Comparison of ENCODE assay signal across 1 cellular context in genomic region chrX:107716816-107717700, GRCh38.
TF ChIP-seq lines count a peak whose summit lies in the region.

No MANE protein-coding gene starts in this region.

TF ChIP-seq in GM12878, 131 proteins besides CTCF, POLR2A, EP300 and RAD21 (continued from another document and continues in another):
- TF ChIP-seq RELB (IDR thresholded peaks at IDR 0.05; ENCODE audit: low read depth) (peak; percentile 38; the same call in 1 of the 2 replicates), SMAD5 (IDR thresholded peaks at IDR 0.05; ENCODE audit: low read depth) (peak; percentile 82; the same call in 1 of the 2 replicates), SKIL (IDR thresholded peaks at IDR 0.05; ENCODE audit: low read depth, poor library complexity, severe bottlenecking) (peak; percentile 67), E2F8 (IDR thresholded peaks at IDR 0.05; ENCODE audit: low read depth, partially characterized antibody) (peak; percentile 43), HDAC6 (IDR thresholded peaks at IDR 0.05; ENCODE audit: unreplicated experiment) (peak; percentile 69), PKNOX1 (IDR thresholded peaks at IDR 0.05) (peak; percentile 42; the same call in 1 of the 2 replicates), ATF7 (IDR thresholded peaks at IDR 0.05; ENCODE audit: low read depth) (peak; percentile 52; the same call in 1 of the 2 replicates), PML (IDR thresholded peaks at IDR 0.05; ENCODE audit: low read length) (peak; percentile 77; the same call in 1 of the 2 replicates), BHLHE40 (IDR thresholded peaks at IDR 0.05; ENCODE audit: borderline replicate concordance in 1 of 2, low read depth in 2 of 2, low read length in 1 of 2) (peak; percentile 47 to 50; a peak in 2 of 4 replicates), TCF3 (IDR thresholded peaks at IDR 0.05; ENCODE audit: borderline replicate concordance, insufficient read depth, low read depth, low read length) (peak; percentile 91), REST (IDR thresholded peaks at IDR 0.05; ENCODE audit: low read depth, low read length) (0 out of 2 replicates have a peak, but pooled peaks have one; percentile 23), PBX3 (IDR thresholded peaks at IDR 0.05; ENCODE audit: insufficient replicate concordance, low read depth, low read length) (peak; percentile 51), BACH1 (IDR thresholded peaks at IDR 0.05; ENCODE audit: borderline replicate concordance) (peak; percentile 64), YY1 (IDR thresholded peaks at IDR 0.05; ENCODE audit: low read depth, low read length) (peak; percentile 63), MEF2B (IDR thresholded peaks at IDR 0.05; ENCODE audit: partially characterized antibody, poor library complexity, severe bottlenecking) (peak; percentile 74), CREB1 (IDR thresholded peaks at IDR 0.05; ENCODE audit: low read depth) (peak; percentile 98), RELA (IDR thresholded peaks at IDR 0.05; ENCODE audit: borderline replicate concordance, partially characterized antibody) (peak; percentile 64), E2F4 (IDR thresholded peaks at IDR 0.05; ENCODE audit: low read depth, low read length) (no peak), ZNF207 (IDR thresholded peaks at IDR 0.05; ENCODE audit: borderline replicate concordance) (no peak; the same call in 1 of the 2 replicates), NFYA (IDR thresholded peaks at IDR 0.05; ENCODE audit: borderline replicate concordance, low read depth, low read length) (no peak), MLLT1 (IDR thresholded peaks at IDR 0.05) (peak; percentile 91), LARP7 (IDR thresholded peaks at IDR 0.05) (peak; percentile 64; the same call in 1 of the 2 replicates), POU2F2 (IDR thresholded peaks at IDR 0.05; ENCODE audit: borderline replicate concordance, low read depth, low read length) (peak; percentile 99), DPF2 (IDR thresholded peaks at IDR 0.05) (peak; percentile 42; the same call in 1 of the 2 replicates), TAF1 (IDR thresholded peaks at IDR 0.05; ENCODE audit: borderline replicate concordance, low read depth, low read length) (peak; percentile 83), ZBED1 (IDR thresholded peaks at IDR 0.05; ENCODE audit: borderline replicate concordance) (0 out of 2 replicates have a peak, but pooled peaks have one; percentile 51), ZBTB11 (CRISPR knock-in tag; IDR thresholded peaks at IDR 0.05) (no peak), BMI1 (IDR thresholded peaks at IDR 0.05; ENCODE audit: borderline replicate concordance) (no peak), ZZZ3 (IDR thresholded peaks at IDR 0.05; ENCODE audit: control insufficient read depth, insufficient read length, low read depth) (no peak), SRF (IDR thresholded peaks at IDR 0.05; ENCODE audit: low read depth in 2 of 2, low read length in 2 of 2) (no peak), SUPT20H (IDR thresholded peaks at IDR 0.05; ENCODE audit: borderline replicate concordance, control insufficient read depth, low read depth, low read length) (no peak), NBN (IDR thresholded peaks at IDR 0.05) (peak; percentile 63; the same call in 1 of the 2 replicates)
